Comparison of ENCODE assay signal across 8 cellular contexts in genomic region chr12:47078733-47079364, GRCh38. TPM values are rescaled to one million over a fixed set of nuclear protein-coding genes. Genes with fewer than 3 reads are reported as not detected.
DNase-seq lines count a peak whose midpoint lies in the region; ATAC-seq and TF ChIP-seq lines count a peak whose summit lies in the region.

No MANE protein-coding gene starts in this region.

- POLR2A ChIA-PET in activated CD4-positive, alpha-beta memory T cell treated with anti-CD3 and anti-CD28 coated beads for 36 hours (lab: Charles Lee): interaction anchor here (0.8 to 7.8 kb wide), 9 partner anchors 115 to 341 kb away, joined by 3 to 92 read pairs (median 5); no protein-coding TSS in a partner anchor

- WGBS in esophagus, 2 donors: 3 to 5% methylated on average over 12 of the region's 12 CpGs
- WGBS in urinary bladder: 5% methylated on average over 12 of the region's 12 CpGs

- H3K27me3 ChIP-seq in ACC112 (ENCODE audit: insufficient read depth, low read length) (no peaks in the 10 kb centered on the region), esophagus (ENCODE audit: control insufficient read depth in 1 of 2, insufficient read depth in 2 of 2, low read length in 2 of 2) (no peaks in the 10 kb centered on the region)

- H3K27ac ChIP-seq in ACC112 (ENCODE audit: low read depth, low read length) (no peak overlapping the region; the same call in 1 of the 2 replicates), esophagus (ENCODE audit: low read depth in 2 of 2, low read length in 1 of 2) (peak overlapping the region; percentile 8 to 60), urinary bladder (ENCODE audit: low read depth) (peak overlapping the region; percentile 88)

- ATAC-seq in GM21723 (IDR thresholded peaks at IDR 0.05; ENCODE audit: unreplicated experiment) (no peak), GM18498 (IDR thresholded peaks at IDR 0.05; ENCODE audit: unreplicated experiment) (no peak)

- H3K9me3 ChIP-seq in esophagus (ENCODE audit: control insufficient read depth in 2 of 2, insufficient read depth in 1 of 2, low read depth in 1 of 2, low read length in 1 of 2): no peaks in the 10 kb centered on the region

- H3K36me3 Mint-ChIP-seq in activated CD4-positive, alpha-beta memory T cell treated with anti-CD3 and anti-CD28 coated beads for 36 hours: peaks cover 15% of the 10 kb centered on the region
- H3K36me3 Mint-ChIP-seq in nephron (ENCODE audit: low read depth): no peaks in the 10 kb centered on the region

- no peaks in the 10 kb centered on the region for H3K27me3 Mint-ChIP-seq in activated CD4-positive, alpha-beta memory T cell treated with anti-CD3 and anti-CD28 coated beads for 36 hours
- peaks cover 63% of the 10 kb centered on the region for H3K27me3 Mint-ChIP-seq in nephron (ENCODE audit: low read depth)

- H3K4me1 Mint-ChIP-seq in activated CD4-positive, alpha-beta memory T cell treated with anti-CD3 and anti-CD28 coated beads for 36 hours (ENCODE audit: low read depth): peaks cover 65% of the 10 kb centered on the region
- H3K4me1 Mint-ChIP-seq in nephron: peaks cover 8% of the 10 kb centered on the region

- H2AFZ ChIP-seq in ACC112 (ENCODE audit: low read length, unreplicated experiment): peak overlapping the region; percentile 87

- H3K4me3 ChIP-seq in ACC112 (ENCODE audit: low read depth, low read length) (peak overlapping the region; percentile 92), esophagus (ENCODE audit: low read depth in 1 of 2, low read length in 2 of 2) (peak overlapping the region; percentile 71 to 76), urinary bladder (ENCODE audit: low read depth, low read length) (peak overlapping the region; percentile 83)

- peak overlapping the region; percentile 99 for H3K4me3 Mint-ChIP-seq in activated CD4-positive, alpha-beta memory T cell treated with anti-CD3 and anti-CD28 coated beads for 36 hours
- H3K4me3 Mint-ChIP-seq in nephron: peak overlapping the region; percentile 89 to 92 (median 90)

- peak; percentile 56 for DNase-seq in HuH-7 (ENCODE audit: low spot score)
- DNase-seq in activated CD4-positive, alpha-beta memory T cell treated with anti-CD3 and anti-CD28 coated beads for 36 hours: peak; percentile 57

- peak overlapping the region; percentile 92 for H3K27ac Mint-ChIP-seq in activated CD4-positive, alpha-beta memory T cell treated with anti-CD3 and anti-CD28 coated beads for 36 hours
- peak overlapping the region; percentile 46 to 82 (median 81) for H3K27ac Mint-ChIP-seq in nephron

- H3K36me3 ChIP-seq in ACC112 (ENCODE audit: insufficient read depth, low read length) (no peaks in the 10 kb centered on the region), esophagus (ENCODE audit: control insufficient read depth in 2 of 2, insufficient read depth in 2 of 2, low read length in 1 of 2) (no peaks in the 10 kb centered on the region), urinary bladder (ENCODE audit: insufficient read depth) (no peaks in the 10 kb centered on the region)

- peaks cover 23% of the 10 kb centered on the region for H3K79me2 ChIP-seq in ACC112 (ENCODE audit: control insufficient read depth, insufficient read depth, low read length, unreplicated experiment)

- CTCF ChIA-PET in activated CD4-positive, alpha-beta memory T cell treated with anti-CD3 and anti-CD28 coated beads for 36 hours (lab: Charles Lee): interaction anchor here (0.9 to 4.0 kb wide), 22 partner anchors 10 to 592 kb away, joined by 3 to 49 read pairs (median 4); no protein-coding TSS in a partner anchor

- no peak for TF ChIP-seq CTCF in nephron (IDR thresholded peaks at IDR 0.05; ENCODE audit: unreplicated experiment in 3 of 3)

- intact Hi-C loops in activated CD4-positive, alpha-beta memory T cell treated with anti-CD3 and anti-CD28 coated beads for 36 hours (cut with micrococcal nuclease): loop anchor here (1.0 kb wide), 2 partner anchors 228 to 318 kb away; no protein-coding TSS in a partner anchor

- H3K9me3 Mint-ChIP-seq in activated CD4-positive, alpha-beta memory T cell treated with anti-CD3 and anti-CD28 coated beads for 36 hours: no peaks in the 10 kb centered on the region
- H3K9me3 Mint-ChIP-seq in nephron: no peaks in the 10 kb centered on the region

- H3K4me1 ChIP-seq in ACC112 (ENCODE audit: control insufficient read depth, insufficient read depth, low read length, unreplicated experiment) (peaks cover 37% of the 10 kb centered on the region), esophagus (ENCODE audit: control insufficient read depth in 2 of 2, insufficient read depth in 2 of 2, low read length in 1 of 2) (peaks cover 0 to 3% of the 10 kb centered on the region in 2 donors), urinary bladder (ENCODE audit: insufficient read depth) (no peaks in the 10 kb centered on the region)

RNA-seq across cellular contexts. Expression of gene PCED1B, which starts 0.6 kb away (rescaled TPM):
- total RNA-seq in activated CD4-positive, alpha-beta memory T cell treated with anti-CD3 and anti-CD28 coated beads for 36 hours: 100 to 1,000 TPM; 133 to 136 TPM
- polyA plus RNA-seq in esophagus: 1 to 10 TPM; 1.2 to 1.6 TPM
- total RNA-seq in urinary bladder: 1.1 TPM
- 4.6 TPM for polyA plus RNA-seq in urinary bladder

RNA-seq across cellular contexts. Expression of gene AMIGO2, which starts 0.9 kb away (rescaled TPM):
- total RNA-seq in activated CD4-positive, alpha-beta memory T cell treated with anti-CD3 and anti-CD28 coated beads for 36 hours: 10 to 100 TPM; 12.4 to 13.6 TPM
- 1 to 10 TPM; 1.5 to 2.2 TPM for polyA plus RNA-seq in esophagus
- total RNA-seq in urinary bladder: 21.6 TPM
- 17.9 TPM for polyA plus RNA-seq in urinary bladder

Comparison
In these comparisons a context has a peak if more than half of its experiments do, and no peak if none do; other contexts are left out.
1. RNA of gene PCED1B, which starts 0.6 kb away (total RNA-seq): 133 to 136 TPM in activated CD4-positive, alpha-beta memory T cell treated with anti-CD3 and anti-CD28 coated beads for 36 hours; 1.1 TPM in urinary bladder (single experiment); every median in the first group is over 10 times any median in the second.
2. Peak in every context shown above with its lines, with median percentiles within 50 percentile points of each other: H3K4me3 ChIP-seq.